14 cellular contexts compared by ENCODE assay signal in genomic region chr19:38709671-38710415, GRCh38. TPM values are rescaled to one million over a fixed set of nuclear protein-coding genes. Genes with fewer than 3 reads are reported as not detected.
DNase-seq lines count a peak whose midpoint lies in the region; ATAC-seq and TF ChIP-seq lines count a peak whose summit lies in the region.
"Had no signal": no experiment of that assay in that cellular context is flagged by ENCODE, and none has a peak within 500 bp of the region (broad histone marks: within the 10 kb centered on the region; RNA-seq: fewer than 3 reads in every experiment).

No MANE protein-coding gene starts in this region.

- POLR2A ChIA-PET in PC-3 (lab: Charles Lee; ENCODE audit: unreplicated experiment) = interaction anchor here (0.6 kb wide), 1 partner anchor 368 kb away, joined by 3 read pairs; no protein-coding TSS in a partner anchor

- CTCF ChIA-PET in PC-3 (lab: Charles Lee) = no interaction called here

- ATAC-seq in left cardiac atrium (no peak), PC-3 (no peak)
- ATAC-seq: stimulated activated naive CD8-positive, alpha-beta T cell treated with anti-CD3 and anti-CD28 coated beads, Interleukin-15, amount 100 ng/mL, for 72 hours had no signal

- H4K20me1 ChIP-seq in osteoblast (ENCODE audit: insufficient read depth, low read length) = peaks cover 46% of the 10 kb centered on the region
- no peaks in the 10 kb centered on the region for H4K20me1 ChIP-seq in PC-3 (ENCODE audit: low read length)

- H3K27ac ChIP-seq in cardiac muscle cell (peak overlapping the region; percentile 73), duodenal mucosa (ENCODE audit: low read depth, low read length) (peak overlapping the region; percentile 51), osteoblast (ENCODE audit: low read depth, low read length) (peak overlapping the region; percentile 91), PC-3 (ENCODE audit: low read length) (no peak overlapping the region)
- H3K27ac ChIP-seq: 22Rv1, SJSA1 had no signal

- no peaks in the 10 kb centered on the region for H3K4me1 ChIP-seq in cardiac muscle cell (ENCODE audit: low read depth)
- peaks cover 0 to 11% of the 10 kb centered on the region in 2 donors for H3K4me1 ChIP-seq in duodenal mucosa (ENCODE audit: control insufficient read depth in 1 of 2, insufficient read depth in 2 of 2, low read length in 2 of 2)
- peaks cover 47% of the 10 kb centered on the region for H3K4me1 ChIP-seq in osteoblast (ENCODE audit: insufficient read depth, low read length)
- peaks cover 22% of the 10 kb centered on the region for H3K4me1 ChIP-seq in PC-3 (ENCODE audit: insufficient read depth, low read length)

- no peaks in the 10 kb centered on the region for H3K9me3 Mint-ChIP-seq in type B pancreatic cell
- H3K9me3 Mint-ChIP-seq: endodermal cell; stimulated activated naive CD8-positive, alpha-beta T cell treated with anti-CD3 and anti-CD28 coated beads, Interleukin-15, amount 100 ng/mL, for 72 hours had no signal

- H3K9me2 ChIP-seq in PC-3 (replicated peaks; ENCODE audit: low read length) = no peaks in the 10 kb centered on the region

- H3K9me3 ChIP-seq in cardiac muscle cell (ENCODE audit: low read depth) (no peaks in the 10 kb centered on the region), duodenal mucosa (ENCODE audit: control insufficient read depth in 1 of 2, low read length in 2 of 2) (no peaks in the 10 kb centered on the region), osteoblast (ENCODE audit: low read depth, low read length) (no peaks in the 10 kb centered on the region), PC-3 (ENCODE audit: low read length) (no peaks in the 10 kb centered on the region)
- H3K9me3 ChIP-seq: SJSA1 had no signal

- H3K9ac ChIP-seq in duodenal mucosa (ENCODE audit: low read depth in 1 of 2, low read length in 2 of 2) (no peak overlapping the region), PC-3 (ENCODE audit: low read length) (no peak overlapping the region)

- no peaks in the 10 kb centered on the region for H3K27me3 Mint-ChIP-seq in type B pancreatic cell
- H3K27me3 Mint-ChIP-seq: stimulated activated naive CD8-positive, alpha-beta T cell treated with anti-CD3 and anti-CD28 coated beads, Interleukin-15, amount 100 ng/mL, for 72 hours had no signal

- H3K36me3 Mint-ChIP-seq in type B pancreatic cell = peaks cover 15% of the 10 kb centered on the region

- DNase-seq in cardiac muscle cell (ENCODE audit: low read depth in 1 of 2, low spot score in 1 of 2) (no peak), left cardiac atrium (no peak), osteoblast (ENCODE audit: insufficient read length, low spot score, missing footprints) (peak; percentile 71), type B pancreatic cell (ENCODE audit: extremely low spot score, unreplicated experiment) (no peak), HPDE6-E6E7 (ENCODE audit: extremely low spot score) (no peak), NCI-H1417 (lab: John Stamatoyannopoulos, UW) (no peak), PC-3 (no peak)
- DNase-seq: COR-L47; endodermal cell; NCI-H187; stimulated activated naive CD8-positive, alpha-beta T cell treated with anti-CD3 and anti-CD28 coated beads, Interleukin-15, amount 100 ng/mL, for 72 hours had no signal

- no peaks in the 10 kb centered on the region for H3K27me3 ChIP-seq in cardiac muscle cell
- H3K27me3 ChIP-seq in duodenal mucosa (ENCODE audit: control insufficient read depth in 1 of 2, insufficient read depth in 2 of 2, low read length in 2 of 2) = no peaks in the 10 kb centered on the region
- H3K27me3 ChIP-seq in osteoblast (ENCODE audit: insufficient read depth, low read length) = no peaks in the 10 kb centered on the region
- no peaks in the 10 kb centered on the region for H3K27me3 ChIP-seq in PC-3 (ENCODE audit: low read length)
- H3K27me3 ChIP-seq: SJSA1 had no signal

- H3K4me3 Mint-ChIP-seq in type B pancreatic cell = no peak overlapping the region
- H3K4me3 Mint-ChIP-seq: endodermal cell; stimulated activated naive CD8-positive, alpha-beta T cell treated with anti-CD3 and anti-CD28 coated beads, Interleukin-15, amount 100 ng/mL, for 72 hours had no signal

- H3K27ac Mint-ChIP-seq in type B pancreatic cell = peak overlapping the region; percentile 89
- H3K27ac Mint-ChIP-seq: endodermal cell had no signal

- no peak overlapping the region for H2AFZ ChIP-seq in osteoblast (ENCODE audit: low read length)
- no peak overlapping the region for H2AFZ ChIP-seq in PC-3 (ENCODE audit: low read length)

- TF ChIP-seq CTCF in cardiac muscle cell (IDR thresholded peaks at IDR 0.05; ENCODE audit: low read depth, low read length) (no peak), osteoblast (IDR thresholded peaks at IDR 0.05; ENCODE audit: extremely low read depth, low read depth, low read length) (no peak), type B pancreatic cell (conservative IDR thresholded peaks at IDR 0.05) (no peak), PC-3 (conservative IDR thresholded peaks at IDR 0.05; ENCODE audit: low read depth, low read length) (no peak)

- peaks cover 3% of the 10 kb centered on the region for H3F3A ChIP-seq in PC-3 (ENCODE audit: low read length, unreplicated experiment)

- H3K36me3 ChIP-seq in cardiac muscle cell (peaks cover 59% of the 10 kb centered on the region), duodenal mucosa (ENCODE audit: control insufficient read depth in 1 of 2, insufficient read depth in 2 of 2, low read length in 2 of 2) (peaks cover 84 to 100% of the 10 kb centered on the region in 2 donors), osteoblast (ENCODE audit: insufficient read depth, low read length) (peaks cover 98% of the 10 kb centered on the region), PC-3 (ENCODE audit: low read depth, low read length) (peaks cover 91% of the 10 kb centered on the region)

- intact Hi-C loops in left cardiac atrium (cut with DNase I) = loop anchor here (2.0 to 5.0 kb wide), 2 partner anchors 49 to 63 kb away; partner anchors contain the start of gene ACTN4 (in 1 of the 2)
- intact Hi-C loops in PC-3 (cut with micrococcal nuclease) = loop anchor here (10.0 kb wide), 1 partner anchor 55 kb away; no protein-coding TSS in a partner anchor

- no peaks in the 10 kb centered on the region for H3K4me1 Mint-ChIP-seq in type B pancreatic cell (ENCODE audit: unreplicated experiment)
- H3K4me1 Mint-ChIP-seq: endodermal cell had no signal

- H3K79me2 ChIP-seq in osteoblast (ENCODE audit: insufficient read depth, low read length) (peaks cover 88% of the 10 kb centered on the region), PC-3 (ENCODE audit: low read length) (peaks cover 19% of the 10 kb centered on the region; the same call in 1 of the 2 replicates)

- no peak overlapping the region for H3K4me2 ChIP-seq in osteoblast (ENCODE audit: insufficient read depth, low read length)
- H3K4me2 ChIP-seq in PC-3 (ENCODE audit: low read length) = no peak overlapping the region

- BruUV-seq in PC-3 (replicated peaks; lab: Mats Ljungman, UMichigan) = no TSS peak

- H3K4me3 ChIP-seq in cardiac muscle cell = no peak overlapping the region
- no peak overlapping the region for H3K4me3 ChIP-seq in duodenal mucosa (ENCODE audit: low read depth in 1 of 2, low read length in 2 of 2)
- no peak overlapping the region for H3K4me3 ChIP-seq in osteoblast (ENCODE audit: insufficient read depth, low read length)
- no peak overlapping the region for H3K4me3 ChIP-seq in PC-3 (ENCODE audit: low read length)
- H3K4me3 ChIP-seq: SJSA1 had no signal

RNA-seq across cellular contexts. Expression of gene CAPN12, which starts 34.4 kb away (rescaled TPM):
- total RNA-seq in cardiac muscle cell (1.6 and 10.9 TPM in 2 replicates), left cardiac atrium (under 1 TPM; 0.77 to 0.81 TPM), osteoblast (not detected in 2 replicates), type B pancreatic cell (ENCODE audit: low replicate concordance) (3.0 and 4.5 TPM in 2 replicates), PC-3 (2014; rRNA removed) (3.8 and 5.5 TPM in 2 replicates)
- 1.3 and 3.4 TPM in 2 replicates for polyA plus RNA-seq in cardiac muscle cell
- total RNA-seq: SJSA1 had no signal
